9 cellular contexts compared by ENCODE assay signal in the genomic region with DNA sequence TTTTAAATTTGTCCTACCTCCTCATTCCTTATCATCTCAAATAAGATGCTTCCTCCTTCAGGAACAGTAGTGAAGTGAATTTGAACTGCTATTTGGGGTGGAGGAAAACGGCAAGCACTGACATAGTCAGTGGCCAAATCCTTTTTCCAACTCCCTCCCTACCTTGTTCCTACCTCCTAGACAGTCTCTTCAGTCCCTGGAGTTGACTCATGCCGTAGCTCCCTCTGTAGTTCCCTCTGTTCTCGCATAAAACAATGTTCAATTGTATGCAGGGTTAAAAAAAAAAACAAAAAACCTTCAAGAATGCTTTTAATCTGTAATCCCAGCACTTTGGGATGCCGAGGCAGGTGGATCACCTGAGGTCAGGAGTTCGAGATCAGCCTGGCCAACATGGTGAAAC. TPM values are rescaled to one million over a fixed set of nuclear protein-coding genes. Genes with fewer than 3 reads are reported as not detected.
DNase-seq lines count a peak whose midpoint lies in the region; TF ChIP-seq lines count a peak whose summit lies in the region.
"Had no signal": no experiment of that assay in that cellular context is flagged by ENCODE, and none has a peak within 500 bp of the region (broad histone marks: within the 10 kb centered on the region; RNA-seq: fewer than 3 reads in every experiment).

No MANE protein-coding gene starts in this region.

- H3K27ac Mint-ChIP-seq in T-helper 1 cell treated with Interleukin-12 subunit alpha and Interleukin-12 subunit beta and Interleukin-4 antibody, amounts not matched to agents 30 μg/mL and 1 μg/mL, for 36 hours = no peak overlapping the region

- peaks cover 30% of the 10 kb centered on the region for H3K36me3 Mint-ChIP-seq in T-helper 1 cell treated with Interleukin-12 subunit alpha and Interleukin-12 subunit beta and Interleukin-4 antibody, amounts not matched to agents 30 μg/mL and 1 μg/mL, for 36 hours (ENCODE audit: low read depth)

- H3K36me3 ChIP-seq in SU-DHL-6 (ENCODE audit: low read length) (no peaks in the 10 kb centered on the region; the same call in 1 of the 2 replicates), fibroblast of lung (ENCODE audit: control insufficient read depth, insufficient read depth, low read length) (peaks cover 4% of the 10 kb centered on the region), skeletal muscle satellite cell (ENCODE audit: insufficient read depth, low read length) (peaks cover 17% of the 10 kb centered on the region)

- H3K4me3 Mint-ChIP-seq in T-helper 1 cell treated with Interleukin-12 subunit alpha and Interleukin-12 subunit beta and Interleukin-4 antibody, amounts not matched to agents 30 μg/mL and 1 μg/mL, for 36 hours = peak overlapping the region; percentile 58

- no peak for DNase-seq in T-helper 1 cell
- DNase-seq in fibroblast of lung (ENCODE audit: low read depth in 2 of 2) = peak in 1 of 2 donors; percentile 33
- no peak for DNase-seq in UCSD-AML1 (lab: John Stamatoyannopoulos, UW; ENCODE audit: unreplicated experiment)
- no peak for DNase-seq in DMS 273 treated with DMSO at 0.1 percent for 48 hours (lab: John Stamatoyannopoulos, UW)
- DNase-seq in KG1 (lab: John Stamatoyannopoulos, UW) = no peak

- H3K9me2 ChIP-seq in SU-DHL-6 (replicated peaks; ENCODE audit: insufficient read depth, low read length) = no peaks in the 10 kb centered on the region

- H4K20me1 ChIP-seq in SU-DHL-6 (ENCODE audit: low read depth, low read length) (no peaks in the 10 kb centered on the region), fibroblast of lung (ENCODE audit: control insufficient read depth, extremely low read depth, insufficient read depth, low read length) (no peaks in the 10 kb centered on the region)

- no peak for TF ChIP-seq CTCF in SU-DHL-6 (IDR thresholded peaks at IDR 0.05; ENCODE audit: insufficient read depth, low read length, poor library complexity, severe bottlenecking)
- TF ChIP-seq CTCF in fibroblast of lung (conservative IDR thresholded peaks at IDR 0.05 in 1 of 2, IDR thresholded peaks at IDR 0.05 in 1 of 2; ENCODE audit: low read depth in 1 of 2, low read length in 2 of 2) = no peak

- H3K4me2 ChIP-seq in SU-DHL-6 (ENCODE audit: low read depth, low read length, poor library complexity, severe bottlenecking) = peak overlapping the region; percentile 94
- peak overlapping the region; percentile 81 for H3K4me2 ChIP-seq in fibroblast of lung (ENCODE audit: extremely low read depth, insufficient read depth, low read length)
- peak overlapping the region; percentile 91 for H3K4me2 ChIP-seq in skeletal muscle satellite cell (ENCODE audit: low read length)

- H3K4me3 ChIP-seq in SU-DHL-6 (ENCODE audit: insufficient read depth, low read length, poor library complexity, severe bottlenecking) (peak overlapping the region; percentile 73), fibroblast of lung (replicated peaks in 1 of 4; ENCODE audit: control extremely low read depth in 1 of 4, insufficient read depth in 1 of 4, low read depth in 3 of 4, low read length in 4 of 4) (peak overlapping the region; percentile 75 to 99 (median 91)), skeletal muscle satellite cell (ENCODE audit: low read length) (peak overlapping the region; percentile 19)

- peaks cover 52% of the 10 kb centered on the region for H3K4me1 Mint-ChIP-seq in T-helper 1 cell treated with Interleukin-12 subunit alpha and Interleukin-12 subunit beta and Interleukin-4 antibody, amounts not matched to agents 30 μg/mL and 1 μg/mL, for 36 hours (ENCODE audit: low read depth)

- H3K9me3 ChIP-seq in SU-DHL-6 (ENCODE audit: insufficient read depth, low read length) (no peaks in the 10 kb centered on the region), fibroblast of lung (ENCODE audit: control insufficient read depth, insufficient read depth, low read depth, low read length) (no peaks in the 10 kb centered on the region), skeletal muscle satellite cell (replicated peaks; ENCODE audit: low read length) (no peaks in the 10 kb centered on the region)

- H2AFZ ChIP-seq in SU-DHL-6 (ENCODE audit: low read depth, low read length, severe bottlenecking) = no peak overlapping the region
- H2AFZ ChIP-seq in fibroblast of lung (ENCODE audit: low read length) = no peak overlapping the region

- H3K27me3 ChIP-seq in SU-DHL-6 (ENCODE audit: low read length) = no peaks in the 10 kb centered on the region
- H3K27me3 ChIP-seq in fibroblast of lung (ENCODE audit: control insufficient read depth, insufficient read depth, low read length) = no peaks in the 10 kb centered on the region
- no peaks in the 10 kb centered on the region for H3K27me3 ChIP-seq in skeletal muscle satellite cell (ENCODE audit: control insufficient read depth, insufficient read depth, low read length)

- H3F3A ChIP-seq in SU-DHL-6 (ENCODE audit: insufficient read depth) = peaks cover 6% of the 10 kb centered on the region; the same call in 1 of the 2 replicates

- H3K27me3 Mint-ChIP-seq in T-helper 1 cell treated with Interleukin-12 subunit alpha and Interleukin-12 subunit beta and Interleukin-4 antibody, amounts not matched to agents 30 μg/mL and 1 μg/mL, for 36 hours (ENCODE audit: low read depth) = no peaks in the 10 kb centered on the region

- H3K79me2 ChIP-seq in SU-DHL-6 (ENCODE audit: insufficient read depth, low read length) (peaks cover 63% of the 10 kb centered on the region), fibroblast of lung (ENCODE audit: control insufficient read depth, insufficient read depth, low read length) (peaks cover 53% of the 10 kb centered on the region)

- H3K9me3 Mint-ChIP-seq in T-helper 1 cell treated with Interleukin-12 subunit alpha and Interleukin-12 subunit beta and Interleukin-4 antibody, amounts not matched to agents 30 μg/mL and 1 μg/mL, for 36 hours = no peaks in the 10 kb centered on the region

- no peak overlapping the region for H3K9ac ChIP-seq in SU-DHL-6 (ENCODE audit: low read length)
- no peak overlapping the region for H3K9ac ChIP-seq in fibroblast of lung (ENCODE audit: insufficient read depth, low read length)
- no peak overlapping the region for H3K9ac ChIP-seq in skeletal muscle satellite cell (ENCODE audit: low read depth, low read length)

- H3K27ac ChIP-seq in SU-DHL-6 (ENCODE audit: low read depth, low read length) = no peak overlapping the region
- H3K27ac ChIP-seq in fibroblast of lung (ENCODE audit: insufficient read depth, low read length) = no peak overlapping the region
- H3K27ac ChIP-seq: HL-60 had no signal

- H3K4me1 ChIP-seq in fibroblast of lung (ENCODE audit: control insufficient read depth, extremely low read depth, insufficient read depth, low read length) = peaks cover 3% of the 10 kb centered on the region
- H3K4me1 ChIP-seq in skeletal muscle satellite cell (ENCODE audit: control insufficient read depth, insufficient read depth, low read length) = peaks cover 10% of the 10 kb centered on the region

RNA-seq across cellular contexts. Expression of a gene that starts 1.4 kb away (rescaled TPM):
- total RNA-seq in fibroblast of lung = 32.6 and 45.6 TPM in 2 replicates
- polyA plus RNA-seq in fibroblast of lung = 14.0 and 18.2 TPM in 2 replicates
- 10.5 and 11.9 TPM in 2 replicates for polyA plus RNA-seq in fibroblast of lung (2012)
- polyA minus RNA-seq in fibroblast of lung (ENCODE audit: low replicate concordance) = 7.0 and 9.9 TPM in 2 replicates
- 26.9 and 30.6 TPM in 2 replicates for total RNA-seq in skeletal muscle satellite cell (2012; rRNA removed)

RNA-seq across cellular contexts. Expression of a gene that starts 29.0 kb away (rescaled TPM):
- 11.8 and 20.8 TPM in 2 replicates for total RNA-seq in fibroblast of lung
- polyA plus RNA-seq in fibroblast of lung = 8.0 and 10.7 TPM in 2 replicates
- polyA plus RNA-seq in fibroblast of lung (2012) = 7.5 and 9.2 TPM in 2 replicates
- polyA minus RNA-seq in fibroblast of lung (ENCODE audit: low replicate concordance) = 0.31 and 1.6 TPM in 2 replicates
- 6.6 and 8.4 TPM in 2 replicates for total RNA-seq in skeletal muscle satellite cell (2012; rRNA removed)

Comparison
In these comparisons a context has a peak if more than half of its experiments do, and no peak if none do; other contexts are left out.
1. H3K4me3 ChIP-seq: peak in every context shown above with its lines; median percentile 91 in fibroblast of lung; 73 in SU-DHL-6; 19 in skeletal muscle satellite cell.